In the genomic region with DNA sequence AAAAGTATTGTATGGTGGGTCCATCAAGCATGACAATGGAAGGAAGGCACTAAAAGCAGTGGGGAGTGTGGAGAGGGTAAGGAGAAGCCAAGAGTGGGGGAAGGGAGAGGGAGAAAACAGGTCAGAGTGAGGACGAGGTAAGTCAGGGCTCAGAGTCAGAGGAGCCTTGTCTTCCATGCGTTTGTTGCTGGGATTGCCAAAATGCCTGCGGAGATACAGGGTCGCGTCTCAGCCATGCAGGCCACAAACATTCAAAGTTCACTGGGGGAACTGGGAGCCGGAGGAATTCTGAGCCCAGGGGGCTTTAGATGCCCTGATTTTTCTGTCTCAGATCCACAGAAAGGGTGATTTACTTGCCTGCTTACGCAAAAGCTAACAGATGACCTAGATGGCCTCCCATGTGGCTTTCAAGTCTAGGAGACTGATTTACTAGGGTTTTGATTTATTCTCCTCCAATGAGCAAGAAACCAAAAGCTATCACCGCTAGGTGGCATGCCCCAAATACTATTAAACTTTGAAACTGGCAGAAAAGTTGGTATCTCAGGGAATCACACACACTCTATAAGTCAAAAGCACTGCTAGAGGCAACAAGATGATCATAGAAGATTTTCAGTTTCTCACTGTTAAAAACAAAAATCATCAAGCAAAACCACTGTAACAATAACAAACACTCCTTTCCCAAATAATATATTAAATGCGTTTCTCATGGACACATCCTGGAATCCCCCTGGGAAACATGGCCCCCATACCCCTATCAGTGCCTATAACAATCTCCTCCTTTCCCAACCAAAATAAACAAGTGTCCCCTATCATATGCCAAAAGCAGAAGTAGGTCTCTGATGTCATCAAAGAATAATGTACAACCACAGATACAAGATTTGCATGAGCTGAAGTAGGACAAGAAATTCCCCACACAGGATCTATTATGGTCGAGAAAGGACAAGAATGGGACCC, we compare ENCODE assay signal across 2 cellular contexts.
TF ChIP-seq lines count a peak whose summit lies in the region.

No MANE protein-coding gene starts in this region.

TF ChIP-seq in IMR-90, 13 proteins besides CTCF, POLR2A, EP300 and RAD21:
- no peak for TF ChIP-seq MXI1 (IDR thresholded peaks at IDR 0.05; ENCODE audit: borderline replicate concordance, low read depth, low read length)
- TF ChIP-seq SMC3 (IDR thresholded peaks at IDR 0.05; ENCODE audit: low read depth, low read length), result peak; percentile 80
TF ChIP-seq in IMR-90: peak in this region for 1.

TF ChIP-seq in SK-N-SH, 30 proteins besides CTCF, POLR2A, EP300 and RAD21:
- TF ChIP-seq NFIC (IDR thresholded peaks at IDR 0.05; ENCODE audit: borderline replicate concordance), result no peak
- TF ChIP-seq RXRA (IDR thresholded peaks at IDR 0.05; ENCODE audit: borderline replicate concordance, low read depth), result no peak
- TF ChIP-seq SMC3 (IDR thresholded peaks at IDR 0.05; ENCODE audit: low read depth, low read length), result peak; percentile 80
- no peak for TF ChIP-seq TCF12 (IDR thresholded peaks at IDR 0.05)
- TF ChIP-seq, protein P1, sequence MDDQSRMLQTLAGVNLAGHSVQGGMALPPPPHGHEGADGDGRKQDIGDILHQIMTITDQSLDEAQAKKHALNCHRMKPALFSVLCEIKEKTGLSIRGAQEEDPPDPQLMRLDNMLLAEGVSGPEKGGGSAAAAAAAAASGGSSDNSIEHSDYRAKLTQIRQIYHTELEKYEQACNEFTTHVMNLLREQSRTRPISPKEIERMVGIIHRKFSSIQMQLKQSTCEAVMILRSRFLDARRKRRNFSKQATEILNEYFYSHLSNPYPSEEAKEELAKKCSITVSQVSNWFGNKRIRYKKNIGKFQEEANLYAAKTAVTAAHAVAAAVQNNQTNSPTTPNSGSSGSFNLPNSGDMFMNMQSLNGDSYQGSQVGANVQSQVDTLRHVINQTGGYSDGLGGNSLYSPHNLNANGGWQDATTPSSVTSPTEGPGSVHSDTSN (IDR thresholded peaks at IDR 0.05), result peak; percentile 40; the same call in 1 of the 2 replicates
- TF ChIP-seq, protein P2, sequence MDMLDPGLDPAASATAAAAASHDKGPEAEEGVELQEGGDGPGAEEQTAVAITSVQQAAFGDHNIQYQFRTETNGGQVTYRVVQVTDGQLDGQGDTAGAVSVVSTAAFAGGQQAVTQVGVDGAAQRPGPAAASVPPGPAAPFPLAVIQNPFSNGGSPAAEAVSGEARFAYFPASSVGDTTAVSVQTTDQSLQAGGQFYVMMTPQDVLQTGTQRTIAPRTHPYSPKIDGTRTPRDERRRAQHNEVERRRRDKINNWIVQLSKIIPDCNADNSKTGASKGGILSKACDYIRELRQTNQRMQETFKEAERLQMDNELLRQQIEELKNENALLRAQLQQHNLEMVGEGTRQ (IDR thresholded peaks at IDR 0.05; ENCODE audit: borderline replicate concordance, low read depth, low read length), result no peak
- TF ChIP-seq TAF1 (IDR thresholded peaks at IDR 0.05; ENCODE audit: borderline replicate concordance, low read depth, low read length), result no peak
- TF ChIP-seq CHD2 (IDR thresholded peaks at IDR 0.05; ENCODE audit: low read length, partially characterized antibody), result peak; percentile 20
- no peak for TF ChIP-seq POLR2AphosphoS5 (IDR thresholded peaks at IDR 0.05; ENCODE audit: low read depth, low read length)
- no peak for TF ChIP-seq YY1 (IDR thresholded peaks at IDR 0.05; ENCODE audit: low read depth)
- TF ChIP-seq ELF1 (IDR thresholded peaks at IDR 0.05), result no peak
- no peak for TF ChIP-seq GABPA (IDR thresholded peaks at IDR 0.05; ENCODE audit: low read depth)
- no peak for TF ChIP-seq FOXM1 (IDR thresholded peaks at IDR 0.05; ENCODE audit: low read depth)
- no peak for TF ChIP-seq GATA2 (CRISPR knock-in tag; IDR thresholded peaks at IDR 0.05)
- TF ChIP-seq, protein P3, sequence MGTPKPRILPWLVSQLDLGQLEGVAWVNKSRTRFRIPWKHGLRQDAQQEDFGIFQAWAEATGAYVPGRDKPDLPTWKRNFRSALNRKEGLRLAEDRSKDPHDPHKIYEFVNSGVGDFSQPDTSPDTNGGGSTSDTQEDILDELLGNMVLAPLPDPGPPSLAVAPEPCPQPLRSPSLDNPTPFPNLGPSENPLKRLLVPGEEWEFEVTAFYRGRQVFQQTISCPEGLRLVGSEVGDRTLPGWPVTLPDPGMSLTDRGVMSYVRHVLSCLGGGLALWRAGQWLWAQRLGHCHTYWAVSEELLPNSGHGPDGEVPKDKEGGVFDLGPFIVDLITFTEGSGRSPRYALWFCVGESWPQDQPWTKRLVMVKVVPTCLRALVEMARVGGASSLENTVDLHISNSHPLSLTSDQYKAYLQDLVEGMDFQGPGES (IDR thresholded peaks at IDR 0.05; ENCODE audit: low read depth, low read length), result no peak
- no peak for TF ChIP-seq FOXJ3 (CRISPR knock-in tag; IDR thresholded peaks at IDR 0.05)
- TF ChIP-seq, protein P4, sequence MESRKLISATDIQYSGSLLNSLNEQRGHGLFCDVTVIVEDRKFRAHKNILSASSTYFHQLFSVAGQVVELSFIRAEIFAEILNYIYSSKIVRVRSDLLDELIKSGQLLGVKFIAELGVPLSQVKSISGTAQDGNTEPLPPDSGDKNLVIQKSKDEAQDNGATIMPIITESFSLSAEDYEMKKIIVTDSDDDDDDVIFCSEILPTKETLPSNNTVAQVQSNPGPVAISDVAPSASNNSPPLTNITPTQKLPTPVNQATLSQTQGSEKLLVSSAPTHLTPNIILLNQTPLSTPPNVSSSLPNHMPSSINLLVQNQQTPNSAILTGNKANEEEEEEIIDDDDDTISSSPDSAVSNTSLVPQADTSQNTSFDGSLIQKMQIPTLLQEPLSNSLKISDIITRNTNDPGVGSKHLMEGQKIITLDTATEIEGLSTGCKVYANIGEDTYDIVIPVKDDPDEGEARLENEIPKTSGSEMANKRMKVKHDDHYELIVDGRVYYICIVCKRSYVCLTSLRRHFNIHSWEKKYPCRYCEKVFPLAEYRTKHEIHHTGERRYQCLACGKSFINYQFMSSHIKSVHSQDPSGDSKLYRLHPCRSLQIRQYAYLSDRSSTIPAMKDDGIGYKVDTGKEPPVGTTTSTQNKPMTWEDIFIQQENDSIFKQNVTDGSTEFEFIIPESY (IDR thresholded peaks at IDR 0.05; ENCODE audit: borderline replicate concordance, low read depth), result no peak
- TF ChIP-seq EZH2phosphoT487 (IDR thresholded peaks at IDR 0.05; ENCODE audit: borderline replicate concordance, low read depth), result no peak
- TF ChIP-seq MEF2A (IDR thresholded peaks at IDR 0.05; ENCODE audit: borderline replicate concordance, low read depth), result no peak
- TF ChIP-seq FOSL2 (IDR thresholded peaks at IDR 0.05; ENCODE audit: borderline replicate concordance, low read depth), result no peak
- no peak for TF ChIP-seq MXI1 (IDR thresholded peaks at IDR 0.05; ENCODE audit: low read depth, low read length)
- no peak for TF ChIP-seq JUND (IDR thresholded peaks at IDR 0.05)
- no peak for TF ChIP-seq TEAD4 (IDR thresholded peaks at IDR 0.05; ENCODE audit: borderline replicate concordance, insufficient read depth)
- TF ChIP-seq RFX5 (IDR thresholded peaks at IDR 0.05; ENCODE audit: low read length), result no peak
- TF ChIP-seq SIN3A (IDR thresholded peaks at IDR 0.05; ENCODE audit: borderline replicate concordance, low read depth, low read length), result no peak
- TF ChIP-seq, protein P5, sequence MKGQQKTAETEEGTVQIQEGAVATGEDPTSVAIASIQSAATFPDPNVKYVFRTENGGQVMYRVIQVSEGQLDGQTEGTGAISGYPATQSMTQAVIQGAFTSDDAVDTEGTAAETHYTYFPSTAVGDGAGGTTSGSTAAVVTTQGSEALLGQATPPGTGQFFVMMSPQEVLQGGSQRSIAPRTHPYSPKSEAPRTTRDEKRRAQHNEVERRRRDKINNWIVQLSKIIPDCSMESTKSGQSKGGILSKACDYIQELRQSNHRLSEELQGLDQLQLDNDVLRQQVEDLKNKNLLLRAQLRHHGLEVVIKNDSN (IDR thresholded peaks at IDR 0.05; ENCODE audit: borderline replicate concordance, low read depth), result no peak
- TF ChIP-seq, protein P6, sequence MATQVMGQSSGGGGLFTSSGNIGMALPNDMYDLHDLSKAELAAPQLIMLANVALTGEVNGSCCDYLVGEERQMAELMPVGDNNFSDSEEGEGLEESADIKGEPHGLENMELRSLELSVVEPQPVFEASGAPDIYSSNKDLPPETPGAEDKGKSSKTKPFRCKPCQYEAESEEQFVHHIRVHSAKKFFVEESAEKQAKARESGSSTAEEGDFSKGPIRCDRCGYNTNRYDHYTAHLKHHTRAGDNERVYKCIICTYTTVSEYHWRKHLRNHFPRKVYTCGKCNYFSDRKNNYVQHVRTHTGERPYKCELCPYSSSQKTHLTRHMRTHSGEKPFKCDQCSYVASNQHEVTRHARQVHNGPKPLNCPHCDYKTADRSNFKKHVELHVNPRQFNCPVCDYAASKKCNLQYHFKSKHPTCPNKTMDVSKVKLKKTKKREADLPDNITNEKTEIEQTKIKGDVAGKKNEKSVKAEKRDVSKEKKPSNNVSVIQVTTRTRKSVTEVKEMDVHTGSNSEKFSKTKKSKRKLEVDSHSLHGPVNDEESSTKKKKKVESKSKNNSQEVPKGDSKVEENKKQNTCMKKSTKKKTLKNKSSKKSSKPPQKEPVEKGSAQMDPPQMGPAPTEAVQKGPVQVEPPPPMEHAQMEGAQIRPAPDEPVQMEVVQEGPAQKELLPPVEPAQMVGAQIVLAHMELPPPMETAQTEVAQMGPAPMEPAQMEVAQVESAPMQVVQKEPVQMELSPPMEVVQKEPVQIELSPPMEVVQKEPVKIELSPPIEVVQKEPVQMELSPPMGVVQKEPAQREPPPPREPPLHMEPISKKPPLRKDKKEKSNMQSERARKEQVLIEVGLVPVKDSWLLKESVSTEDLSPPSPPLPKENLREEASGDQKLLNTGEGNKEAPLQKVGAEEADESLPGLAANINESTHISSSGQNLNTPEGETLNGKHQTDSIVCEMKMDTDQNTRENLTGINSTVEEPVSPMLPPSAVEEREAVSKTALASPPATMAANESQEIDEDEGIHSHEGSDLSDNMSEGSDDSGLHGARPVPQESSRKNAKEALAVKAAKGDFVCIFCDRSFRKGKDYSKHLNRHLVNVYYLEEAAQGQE (IDR thresholded peaks at IDR 0.05; ENCODE audit: low read depth, low read length), result no peak
- 0 out of 2 replicates have a peak, but pooled peaks have one; percentile 53 for TF ChIP-seq RCOR1 (IDR thresholded peaks at IDR 0.05; ENCODE audit: low read length)
- no peak for TF ChIP-seq NRF1 (IDR thresholded peaks at IDR 0.05; ENCODE audit: low read depth, low read length)
- TF ChIP-seq, protein P7, sequence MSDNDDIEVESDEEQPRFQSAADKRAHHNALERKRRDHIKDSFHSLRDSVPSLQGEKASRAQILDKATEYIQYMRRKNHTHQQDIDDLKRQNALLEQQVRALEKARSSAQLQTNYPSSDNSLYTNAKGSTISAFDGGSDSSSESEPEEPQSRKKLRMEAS (IDR thresholded peaks at IDR 0.05; ENCODE audit: low read depth), result no peak
